ENCODE assay signal across 11 cellular contexts in the genomic region with DNA sequence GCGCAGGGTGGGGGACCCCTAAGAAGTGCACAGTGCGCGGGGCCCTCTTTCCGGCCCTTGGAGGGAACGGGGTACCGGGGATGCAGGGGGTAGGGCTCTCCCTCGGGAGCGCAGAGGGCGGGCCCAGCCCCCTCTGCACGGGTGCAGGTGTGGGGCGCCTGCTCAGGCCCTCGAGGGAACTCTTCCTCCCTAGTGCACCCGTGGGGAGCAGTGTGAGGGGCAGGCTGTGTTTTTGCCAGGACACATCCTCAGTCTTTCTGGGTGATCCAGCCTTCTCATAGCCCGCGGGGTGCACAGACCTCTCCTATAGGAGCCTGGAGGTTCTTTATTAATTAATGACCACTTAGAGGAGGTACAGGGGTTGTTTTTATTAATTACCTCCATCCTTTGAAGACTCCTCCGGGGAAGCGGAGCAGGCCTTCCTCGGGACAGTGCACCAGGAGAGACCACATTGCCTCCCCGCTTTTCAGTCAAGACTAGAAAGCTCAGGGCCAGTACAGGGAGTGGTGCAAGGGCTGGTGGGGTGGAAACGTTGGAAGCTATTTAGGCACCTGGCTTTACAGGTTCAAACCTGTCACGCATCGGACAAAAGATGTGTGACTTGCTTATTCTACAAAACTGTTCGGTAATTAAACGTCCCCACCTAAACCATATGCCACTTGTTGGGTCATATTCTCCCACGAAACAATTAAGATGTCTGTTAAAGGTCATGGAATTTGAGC. TPM values are rescaled to one million over a fixed set of nuclear protein-coding genes. Genes with fewer than 3 reads are reported as not detected.
DNase-seq lines count a peak whose midpoint lies in the region; ATAC-seq and TF ChIP-seq lines count a peak whose summit lies in the region.
"Had no signal": no experiment of that assay in that cellular context is flagged by ENCODE, and none has a peak within 500 bp of the region (broad histone marks: within the 10 kb centered on the region; RNA-seq: fewer than 3 reads in every experiment).

No MANE protein-coding gene starts in this region.

- H3K36me3 ChIP-seq in spleen, result no peaks in the 10 kb centered on the region

- H3K4me1 ChIP-seq in spleen, result peaks cover 9 to 29% (median 18%) of the 10 kb centered on the region in 6 donors

- DNase-seq in spleen, result no peak
- DNase-seq in NOMO-1 (lab: John Stamatoyannopoulos, UW; ENCODE audit: unreplicated experiment in 2 of 2), result no peak
- DNase-seq in occipital lobe (lab: John Stamatoyannopoulos, UW), result no peak
- DNase-seq: EL, hippocampal formation, NCI-H187 had no signal

- TF ChIP-seq POLR2A in spleen (IDR thresholded peaks at IDR 0.05), result no peak

- intact Hi-C loops in spleen (cut with DNase I; ENCODE audit: low total_unique reads), result no loop called here

- peak; percentile 24 for ATAC-seq in GM18907 (IDR thresholded peaks at IDR 0.05; ENCODE audit: unreplicated experiment)
- no peak for ATAC-seq in HG03159 (IDR thresholded peaks at IDR 0.05; ENCODE audit: unreplicated experiment)

- peak overlapping the region; percentile 41; the same call in 1 of the 2 replicates for H3K27ac ChIP-seq in VCaP
- H3K27ac ChIP-seq in spleen, result no peak overlapping the region

- H3K4me3 ChIP-seq in iPS-11a (ENCODE audit: low read depth, low read length), result peak overlapping the region; percentile 17
- peak overlapping the region in 6 of 8 donors; percentile 23 to 67 (median 40) for H3K4me3 ChIP-seq in spleen

- TF ChIP-seq CTCF in VCaP (conservative IDR thresholded peaks at IDR 0.05), result no peak
- no peak for TF ChIP-seq CTCF in spleen (IDR thresholded peaks at IDR 0.05 in 8 of 11, conservative IDR thresholded peaks at IDR 0.05 in 3 of 11)

- H3K27me3 ChIP-seq in spleen (replicated peaks in 1 of 7), result peaks cover 0 to 65% (median 42%) of the 10 kb centered on the region in 7 donors

- no peaks in the 10 kb centered on the region for H3K9me3 ChIP-seq in spleen

- 31 to 65% (median 32%) methylated on average over 14 to 25 of the region's 25 CpGs for WGBS in spleen, 5 donors

RNA-seq across cellular contexts. Expression of gene GJB6, which starts 0.6 kb away (rescaled TPM):
- total RNA-seq in spleen (1 to 10 TPM in 2 of 7 donors, under 1 TPM in 2, not detected in 3; 0.28 to 2.5 (median 0.78) TPM), occipital lobe (8.3 TPM)
- under 1 TPM; 0.17 to 0.30 (median 0.22) TPM for polyA plus RNA-seq in spleen
- total RNA-seq: OCI-LY7 had no signal

RNA-seq across cellular contexts. Expression of gene GJB2, which starts 40.0 kb away (rescaled TPM):
- total RNA-seq in spleen (under 1 TPM in 3 of 7 donors, not detected in 4; 0.14 to 0.77 (median 0.16) TPM), occipital lobe (3.1 TPM)
- polyA plus RNA-seq in spleen, result under 1 TPM; 0.23 to 0.64 (median 0.24) TPM
- total RNA-seq: OCI-LY7 had no signal
